Comparison of ENCODE assay signal across 8 cellular contexts in genomic region chr2:122191331-122191730, GRCh38.
DNase-seq lines count a peak whose midpoint lies in the region; ATAC-seq, FAIRE-seq and TF ChIP-seq lines count a peak whose summit lies in the region.

No MANE protein-coding gene starts in this region.

- H3K27ac ChIP-seq in A673 (ENCODE audit: low read depth, low read length, poor library complexity, severe bottlenecking) (peak overlapping the region; percentile 12), MM.1S (ENCODE audit: low read length) (no peak overlapping the region), K562 (ENCODE audit: extremely low read depth, low read depth, low read length) (no peak overlapping the region), neural cell (ENCODE audit: low read length) (no peak overlapping the region)

- CTCF ChIA-PET in A673 (lab: Charles Lee), result interaction anchor here (1.0 to 1.3 kb wide), 2 partner anchors 12 to 294 kb away, joined by 4 to 7 read pairs; no protein-coding TSS in a partner anchor
- CTCF ChIA-PET in K562 (lab: Yijun Ruan, JAX; ENCODE audit: low intra/inter-chr PET ratio), result no interaction called here

- ATAC-seq in GM18502 (IDR thresholded peaks at IDR 0.05; ENCODE audit: poor library complexity, unreplicated experiment), result peak; percentile 87
- peak; percentile 89 for ATAC-seq in K562
- no peak for ATAC-seq in effector memory CD8-positive, alpha-beta T cell (replicated peaks)

- TF ChIP-seq CTCF in A673 (conservative IDR thresholded peaks at IDR 0.05; ENCODE audit: low read depth, low read length), result peak; percentile 90
- TF ChIP-seq CTCF in MM.1S (IDR thresholded peaks at IDR 0.05; ENCODE audit: low read length), result 0 out of 2 replicates have a peak, but pooled peaks have one; percentile 5
- TF ChIP-seq CTCF in K562 (IDR thresholded peaks at IDR 0.05 in 2 of 3, conservative IDR thresholded peaks at IDR 0.05 in 1 of 3; ENCODE audit: insufficient read depth in 2 of 3, low read depth in 1 of 3, low read length in 3 of 3), result peak; percentile 45 to 71 (median 60); a peak in 5 of 6 replicates
- TF ChIP-seq CTCF in neural cell (IDR thresholded peaks at IDR 0.05; ENCODE audit: poor library complexity, severe bottlenecking), result no peak

- peaks cover 2% of the 10 kb centered on the region for H3K9me1 ChIP-seq in K562 (ENCODE audit: control insufficient read depth, insufficient read depth, low read length)

- H3K79me2 ChIP-seq in MM.1S (ENCODE audit: low read length), result no peaks in the 10 kb centered on the region
- no peaks in the 10 kb centered on the region for H3K79me2 ChIP-seq in K562 (ENCODE audit: control insufficient read depth, insufficient read depth, low read length)
- H3K79me2 ChIP-seq in neural cell (replicated peaks; ENCODE audit: insufficient read depth, low read length), result no peaks in the 10 kb centered on the region

- intact Hi-C loops in A673 (cut with micrococcal nuclease; ENCODE audit: unreplicated experiment) (loop anchor here (1.0 to 5.0 kb wide), 4 partner anchors 136 to 557 kb away; no protein-coding TSS in a partner anchor), K562 (cut with micrococcal nuclease) (loop anchor here (5.0 kb wide), 2 partner anchors 111 to 261 kb away; no protein-coding TSS in a partner anchor)

- H3K27me3 Mint-ChIP-seq in effector memory CD8-positive, alpha-beta T cell, result peaks cover 5 to 7% of the 10 kb centered on the region in 2 donors

- no peaks in the 10 kb centered on the region for H4K20me1 ChIP-seq in MM.1S (ENCODE audit: insufficient read depth, low read length)
- peaks cover 11% of the 10 kb centered on the region; the same call in 1 of the 2 replicates for H4K20me1 ChIP-seq in K562 (replicated peaks; ENCODE audit: control insufficient read depth, insufficient read depth, low read length)
- no peaks in the 10 kb centered on the region for H4K20me1 ChIP-seq in neural cell (ENCODE audit: insufficient read depth)

- H3K9me3 ChIP-seq in A673 (ENCODE audit: low read depth, low read length, poor library complexity, severe bottlenecking) (no peaks in the 10 kb centered on the region), MM.1S (replicated peaks; ENCODE audit: insufficient read depth, low read length) (no peaks in the 10 kb centered on the region), K562 (replicated peaks; ENCODE audit: control insufficient read depth, insufficient read depth, low read depth, low read length) (no peaks in the 10 kb centered on the region), neural cell (ENCODE audit: low read length) (no peaks in the 10 kb centered on the region)

- H3K4me2 ChIP-seq in MM.1S (ENCODE audit: low read depth, low read length) (no peak overlapping the region), K562 (ENCODE audit: insufficient read depth, low read length) (no peak overlapping the region), neural cell (ENCODE audit: low read length) (no peak overlapping the region)

- DNase-seq in A673 (ENCODE audit: low spot score) (peak; percentile 91), MM.1S (no peak), K562 (ENCODE audit: extremely low read depth in 1 of 4, low spot score in 3 of 4) (peak; percentile 44 to 51 (median 50)), NCI-H1048 (lab: John Stamatoyannopoulos, UW) (no peak), NCI-H2227 (lab: John Stamatoyannopoulos, UW; ENCODE audit: unreplicated experiment) (no peak)
- DNase-seq in effector memory CD8-positive, alpha-beta T cell, result no peak

- no peaks in the 10 kb centered on the region for H3K9me2 ChIP-seq in MM.1S (replicated peaks; ENCODE audit: insufficient read depth, low read length)
- H3K9me2 ChIP-seq in neural cell (ENCODE audit: insufficient read depth, low read length), result no peaks in the 10 kb centered on the region

- H3K4me3 ChIP-seq in A673 (ENCODE audit: low read depth, low read length, poor library complexity, severe bottlenecking) (no peak overlapping the region), MM.1S (ENCODE audit: low read length) (no peak overlapping the region), K562 (no peak overlapping the region), neural cell (ENCODE audit: low read length) (no peak overlapping the region)

- WGBS in K562 (ENCODE audit: insufficient coverage, low coverage, missing lambda C conversion rate), result 2% methylated on average over 5 of the region's 5 CpGs

- no peak for TF ChIP-seq EP300 in K562 (IDR thresholded peaks at IDR 0.05; ENCODE audit: low read length)
- TF ChIP-seq EP300 in neural cell (conservative IDR thresholded peaks at IDR 0.05; ENCODE audit: poor library complexity, severe bottlenecking), result no peak

- in situ Hi-C loops in K562 (cut with MboI), result no loop called here

- no peaks in the 10 kb centered on the region for H3K36me3 ChIP-seq in A673 (ENCODE audit: insufficient read depth, low read length, poor library complexity, severe bottlenecking)
- H3K36me3 ChIP-seq in MM.1S (replicated peaks; ENCODE audit: insufficient read depth, low read length), result no peaks in the 10 kb centered on the region
- H3K36me3 ChIP-seq in K562 (ENCODE audit: control insufficient read depth, insufficient read depth, low read length), result no peaks in the 10 kb centered on the region
- no peaks in the 10 kb centered on the region for H3K36me3 ChIP-seq in neural cell (ENCODE audit: insufficient read depth, low read length)

- TF ChIP-seq RAD21 in K562 (CRISPR knock-in tag; conservative IDR thresholded peaks at IDR 0.05 in 1 of 2, IDR thresholded peaks at IDR 0.05 in 1 of 2) (peak; percentile 49 to 65), neural cell (conservative IDR thresholded peaks at IDR 0.05) (peak; percentile 29)

- H3K4me1 Mint-ChIP-seq in effector memory CD8-positive, alpha-beta T cell (ENCODE audit: low read depth in 2 of 2), result no peaks in the 10 kb centered on the region

- no peak overlapping the region for H3K9ac ChIP-seq in MM.1S (ENCODE audit: low read length)
- no peak overlapping the region for H3K9ac ChIP-seq in K562 (ENCODE audit: insufficient read depth in 1 of 2, low read depth in 2 of 2, low read length in 2 of 2)
- no peak overlapping the region for H3K9ac ChIP-seq in neural cell (ENCODE audit: low read length)

- FAIRE-seq in K562 (lab: Jason Lieb, UNC), result peak; percentile 15

- H3K9me3 Mint-ChIP-seq in effector memory CD8-positive, alpha-beta T cell, result no peaks in the 10 kb centered on the region

- H3K4me1 ChIP-seq in A673 (ENCODE audit: insufficient read depth, low read length, poor library complexity, severe bottlenecking) (peaks cover 44% of the 10 kb centered on the region), MM.1S (ENCODE audit: low read length) (no peaks in the 10 kb centered on the region), K562 (replicated peaks in 1 of 2; ENCODE audit: control insufficient read depth in 2 of 2, insufficient read depth in 2 of 2, low read length in 2 of 2) (peaks cover 6 to 20% of the 10 kb centered on the region in 2 experiments; a peak in 3 of 5 replicates)

- no peak overlapping the region for H2AFZ ChIP-seq in MM.1S (ENCODE audit: low read length)
- H2AFZ ChIP-seq in K562 (ENCODE audit: low read depth, low read length), result no peak overlapping the region
- no peak overlapping the region for H2AFZ ChIP-seq in neural cell (ENCODE audit: low read depth, low read length)

- H3K27ac Mint-ChIP-seq in effector memory CD8-positive, alpha-beta T cell, result no peak overlapping the region

- POLR2A ChIA-PET in A673 (lab: Charles Lee; ENCODE audit: low non-redundant PET), result no interaction called here
- POLR2A ChIA-PET in K562 (lab: Yijun Ruan, JAX), result interaction anchor here (0.9 kb wide), 1 partner anchor 17 kb away, joined by 3 read pairs; no protein-coding TSS in a partner anchor

- no peak for TF ChIP-seq POLR2A in K562 (conservative IDR thresholded peaks at IDR 0.05)

- H3F3A ChIP-seq in MM.1S (ENCODE audit: insufficient read depth, low read length) (no peaks in the 10 kb centered on the region), neural cell (ENCODE audit: insufficient read depth, low read length, poor library complexity, severe bottlenecking) (no peaks in the 10 kb centered on the region)

- no peak overlapping the region for H3K4me3 Mint-ChIP-seq in effector memory CD8-positive, alpha-beta T cell

- H3K36me3 Mint-ChIP-seq in effector memory CD8-positive, alpha-beta T cell (ENCODE audit: insufficient read depth), result no peaks in the 10 kb centered on the region

- BruUV-seq in A673 (replicated peaks; lab: Mats Ljungman, UMichigan) (no TSS peak), K562 (replicated peaks; lab: Mats Ljungman, UMichigan) (no TSS peak)

- H3K27me3 ChIP-seq in A673 (replicated peaks; ENCODE audit: insufficient read depth, low read depth, low read length, poor library complexity) (no peaks in the 10 kb centered on the region), MM.1S (replicated peaks; ENCODE audit: insufficient read depth, low read length) (no peaks in the 10 kb centered on the region), K562 (ENCODE audit: control insufficient read depth in 2 of 2, insufficient read depth in 2 of 2, low read length in 2 of 2) (peaks cover 0 to 14% of the 10 kb centered on the region in 2 experiments; a peak in 3 of 5 replicates), neural cell (ENCODE audit: insufficient read depth, low read depth, low read length) (no peaks in the 10 kb centered on the region)

TF ChIP-seq in neural cell, 6 proteins besides CTCF, POLR2A, EP300 and RAD21 (continues in another document):
- TF ChIP-seq EZH2 (IDR thresholded peaks at IDR 0.05; ENCODE audit: borderline replicate concordance, insufficient read depth, low read length, poor library complexity, severe bottlenecking), result no peak
- no peak for TF ChIP-seq REST (IDR thresholded peaks at IDR 0.05; ENCODE audit: borderline replicate concordance)

Comparison
In these comparisons a context has a peak if more than half of its experiments do, and no peak if none do; other contexts are left out.
1. DNase-seq: peak in A673 (single experiment) and K562 (4 of 4); none in MM.1S (single experiment), NCI-H1048 (single experiment), effector memory CD8-positive, alpha-beta T cell (0 of 3) and NCI-H2227 (single experiment).